In genomic region chr3:102144063-102144462, GRCh38 we compare ENCODE assay signal across 21 cellular contexts.
"Had no signal": no experiment of that assay in that cellular context is flagged by ENCODE, and none has a peak within 500 bp of the region (broad histone marks: within the 10 kb centered on the region; RNA-seq: fewer than 3 reads in every experiment).

No MANE protein-coding gene starts in this region.

- H3K4me1 ChIP-seq: foreskin keratinocyte, lower lobe of right lung, parathyroid adenoma, psoas muscle, right lobe of liver, vagina had no signal

- ATAC-seq: foreskin keratinocyte, left lobe of liver, lower lobe of right lung, psoas muscle, right lobe of liver had no signal

- H3K36me3 ChIP-seq: heart right ventricle, lower lobe of right lung, right lobe of liver, stomach, vagina had no signal

- DNase-seq: central memory CD4-positive, alpha-beta T cell; effector CD4-positive, alpha-beta T cell; endodermal cell; foreskin keratinocyte; heart right ventricle; hypothalamus; islet precursor cell; lower lobe of right lung; naive B cell; occipital lobe; psoas muscle; retina; right lobe of liver; stimulated activated CD4-positive, alpha-beta T cell treated with anti-CD3 and anti-CD28 coated beads, Interleukin-12 subunit alpha, Interleukin-12 subunit beta, amount 100 ng/mL, for 4 hours; stimulated activated naive CD4-positive, alpha-beta T cell; stomach had no signal

- H3K27me3 ChIP-seq: foreskin keratinocyte, heart right ventricle, right lobe of liver, stomach, vagina had no signal

- H3K4me3 ChIP-seq: coronary artery, heart right ventricle, lower lobe of right lung, psoas muscle, right lobe of liver, skin epidermis, stomach, vagina had no signal

- H3K27ac ChIP-seq: coronary artery, foreskin keratinocyte, lower lobe of right lung, parathyroid adenoma, psoas muscle, right lobe of liver, skin epidermis, stomach, vagina had no signal

- H3K9me3 ChIP-seq: heart right ventricle, lower lobe of right lung, psoas muscle, right lobe of liver, stomach, vagina had no signal
